In genomic region chr17:42814633-42815399, GRCh38 we compare ENCODE assay signal across 11 cellular contexts. TPM values are rescaled to one million over a fixed set of nuclear protein-coding genes. Genes with fewer than 3 reads are reported as not detected.
DNase-seq lines count a peak whose midpoint lies in the region; ATAC-seq and TF ChIP-seq lines count a peak whose summit lies in the region.
"Had no signal": no experiment of that assay in that cellular context is flagged by ENCODE, and none has a peak within 500 bp of the region (broad histone marks: within the 10 kb centered on the region; RNA-seq: fewer than 3 reads in every experiment).

No MANE protein-coding gene starts in this region.

- in situ Hi-C loops in IMR-90 (cut with MboI; ENCODE audit: low sequenced_read_pairs), result no loop called here
- in situ Hi-C loops in astrocyte of the spinal cord (cut with HindIII; ENCODE audit: low sequenced_read_pairs), result no loop called here

- ATAC-seq in IMR-90 (ENCODE audit: low read depth) (peak; percentile 50), lower lobe of right lung (peak; percentile 86 to 87), HG02840 (IDR thresholded peaks at IDR 0.05; ENCODE audit: low FRiP score, unreplicated experiment) (no peak)

- H2AFZ ChIP-seq in IMR-90 (replicated peaks; ENCODE audit: low read length, poor library complexity), result no peak overlapping the region

- H3K27ac ChIP-seq in IMR-90 (ENCODE audit: insufficient read depth, low read length) (no peak overlapping the region; the same call in 1 of the 2 replicates), lower lobe of right lung (peak overlapping the region; percentile 71)

- no peak overlapping the region for H2BK15ac ChIP-seq in IMR-90 (ENCODE audit: low read depth, low read length)

- peak overlapping the region in 1 of 2 experiments; percentile 24; a peak in 1 of 4 replicates for H4K8ac ChIP-seq in IMR-90 (ENCODE audit: low read depth in 2 of 2, low read length in 2 of 2)

- no peak for TF ChIP-seq RAD21 in IMR-90 (IDR thresholded peaks at IDR 0.05; ENCODE audit: low read length)

- TF ChIP-seq CTCF in BJ (IDR thresholded peaks at IDR 0.05; ENCODE audit: insufficient read depth, low read depth, low read length), result no peak
- TF ChIP-seq CTCF in IMR-90 (conservative IDR thresholded peaks at IDR 0.05; ENCODE audit: low read depth, low read length), result no peak
- no peak for TF ChIP-seq CTCF in astrocyte of the spinal cord (IDR thresholded peaks at IDR 0.05; ENCODE audit: low read depth, low read length)
- no peak for TF ChIP-seq CTCF in lower lobe of right lung (IDR thresholded peaks at IDR 0.05)

- CTCF ChIA-PET in BJ (lab: Yijun Ruan, JAX) (interaction anchor here (0.5 to 1.8 kb wide), 5 partner anchors 9 to 206 kb away, joined by 3 to 7 read pairs (median 3); partner anchors contain the start of genes BECN1, RETREG3 and TUBG1), IMR-90 (lab: Yijun Ruan, JAX) (interaction anchor here (1.0 kb wide), 1 partner anchor 9 kb away, joined by 6 read pairs; the partner anchor contains the start of gene BECN1)

- DNase-seq in BJ (ENCODE audit: low read depth), result peak; percentile 26
- peak; percentile 81 for DNase-seq in IMR-90
- peak; percentile 91 for DNase-seq in astrocyte of the spinal cord (ENCODE audit: low read depth, low spot score)
- no peak for DNase-seq in lower lobe of right lung
- no peak for DNase-seq in stimulated activated CD4-positive, alpha-beta T cell treated with anti-CD3 and anti-CD28 coated beads, Interleukin-2, amount 100 ng/mL, for 24 hours
- no peak for DNase-seq in SW480 (ENCODE audit: low spot score)
- no peak for DNase-seq in NCI-H146 treated with DMSO at 0.1 percent for 48 hours (lab: John Stamatoyannopoulos, UW; ENCODE audit: unreplicated experiment)
- DNase-seq: endodermal cell, NCI-H1048, Peyer's patch had no signal

- H4K20me1 ChIP-seq in IMR-90 (ENCODE audit: insufficient read depth, low read length), result no peaks in the 10 kb centered on the region

- no peak for TF ChIP-seq POLR2A in IMR-90 (IDR thresholded peaks at IDR 0.05; ENCODE audit: low read depth, low read length)

- no peak overlapping the region for H3K4me2 ChIP-seq in IMR-90 (ENCODE audit: low read depth, low read length)

- H3K4me1 ChIP-seq in IMR-90 (ENCODE audit: control insufficient read depth, insufficient read depth, low read length) (no peaks in the 10 kb centered on the region), lower lobe of right lung (no peaks in the 10 kb centered on the region)
- H3K4me1 ChIP-seq: Peyer's patch had no signal

- intact Hi-C loops in IMR-90 (cut with micrococcal nuclease) (no loop called here), lower lobe of right lung (cut with DNase I) (no loop called here)

- H3K9ac ChIP-seq in IMR-90 (ENCODE audit: low read depth, low read length), result no peak overlapping the region

- H3K27me3 ChIP-seq in BJ (ENCODE audit: control insufficient read depth, insufficient read depth, low read length) (no peaks in the 10 kb centered on the region), IMR-90 (ENCODE audit: control insufficient read depth, insufficient read depth, low read length) (no peaks in the 10 kb centered on the region), lower lobe of right lung (ENCODE audit: low read depth) (no peaks in the 10 kb centered on the region)
- H3K27me3 ChIP-seq: Peyer's patch had no signal

- POLR2A ChIA-PET in BJ (lab: Charles Lee), result interaction anchor here (0.9 kb wide), 1 partner anchor 9 kb away, joined by 3 read pairs; the partner anchor contains the start of gene BECN1
- POLR2A ChIA-PET in IMR-90 (lab: Charles Lee; ENCODE audit: unreplicated experiment), result no interaction called here

- no peak overlapping the region for H3K4me3 ChIP-seq in BJ (ENCODE audit: low read depth, low read length)
- H3K4me3 ChIP-seq in IMR-90 (ENCODE audit: insufficient read depth, low read depth, low read length), result no peak overlapping the region
- H3K4me3 ChIP-seq in astrocyte of the spinal cord (ENCODE audit: low read depth, low read length), result no peak overlapping the region
- H3K4me3 ChIP-seq in lower lobe of right lung, result no peak overlapping the region
- H3K4me3 ChIP-seq: Peyer's patch had no signal

- H3K56ac ChIP-seq in IMR-90 (ENCODE audit: extremely low read depth, insufficient read depth, low read length), result no peak overlapping the region

- no peak overlapping the region for H4K5ac ChIP-seq in IMR-90 (ENCODE audit: low read depth, low read length)

- H3K23ac ChIP-seq in IMR-90 (ENCODE audit: low read depth, low read length), result no peak overlapping the region

- no peaks in the 10 kb centered on the region for H3K9me3 ChIP-seq in IMR-90 (ENCODE audit: control insufficient read depth, insufficient read depth, low read length)
- no peaks in the 10 kb centered on the region for H3K9me3 ChIP-seq in lower lobe of right lung
- H3K9me3 ChIP-seq: Peyer's patch had no signal

- no peak overlapping the region for H3K18ac ChIP-seq in IMR-90 (ENCODE audit: low read depth, low read length)

- H3K36me3 ChIP-seq in BJ (ENCODE audit: control insufficient read depth, insufficient read depth, low read length) (peaks cover 28% of the 10 kb centered on the region), IMR-90 (ENCODE audit: control insufficient read depth, insufficient read depth, low read length) (peaks cover 41% of the 10 kb centered on the region), lower lobe of right lung (peaks cover 100% of the 10 kb centered on the region)

- H3K9me1 ChIP-seq in IMR-90 (ENCODE audit: insufficient read depth, low read length), result 0 out of 2 replicates have a peak, but pooled peaks cover 4% of the 10 kb centered on the region

- H2BK20ac ChIP-seq in IMR-90 (ENCODE audit: low read depth, low read length), result no peak overlapping the region

- H2BK120ac ChIP-seq in IMR-90 (ENCODE audit: low read depth, low read length), result no peak overlapping the region

- no peak overlapping the region for H2AK5ac ChIP-seq in IMR-90 (ENCODE audit: low read depth, low read length)

- H4K91ac ChIP-seq in IMR-90 (ENCODE audit: insufficient read depth, low read depth, low read length), result no peak overlapping the region

- H2BK5ac ChIP-seq in IMR-90 (ENCODE audit: low read depth, low read length, poor library complexity, severe bottlenecking), result no peak overlapping the region

- 87% methylated on average over 8 of the region's 8 CpGs; no CpG with 5 or more reads in 1 of the 2 experiments for whole genome bisulfite sequencing in IMR-90 (ENCODE audit: extremely low coverage in 2 of 2, insufficient read length in 1 of 2), 2 experiments

- no peak overlapping the region for H2AK9ac ChIP-seq in IMR-90 (replicated peaks; ENCODE audit: low read depth, low read length, poor library complexity)

- H3K4ac ChIP-seq in IMR-90 (ENCODE audit: low read depth, low read length), result peak overlapping the region; percentile 47; the same call in 1 of the 2 replicates

- no TSS peak for BruUV-seq in IMR-90 (replicated peaks; lab: Mats Ljungman, UMichigan)

- dilution Hi-C loops in IMR-90 (cut with HindIII; ENCODE audit: low sequenced_read_pairs, unreplicated experiment), result no loop called here

- peaks cover 21 to 23% of the 10 kb centered on the region in 2 experiments for H3K79me1 ChIP-seq in IMR-90 (ENCODE audit: low read depth in 1 of 2, low read length in 2 of 2)

- H3K14ac ChIP-seq in IMR-90 (replicated peaks; ENCODE audit: low read depth, low read length), result no peak overlapping the region

TF ChIP-seq in IMR-90, 13 proteins besides CTCF, POLR2A, EP300 and RAD21 (continues in another document):
- TF ChIP-seq NFE2L2 (IDR thresholded peaks at IDR 0.05; ENCODE audit: low read depth, low read length) (no peak), MXI1 (IDR thresholded peaks at IDR 0.05; ENCODE audit: borderline replicate concordance, low read depth, low read length) (no peak), CEBPB (IDR thresholded peaks at IDR 0.05; ENCODE audit: low read depth, low read length) (no peak), FOS (IDR thresholded peaks at IDR 0.05; ENCODE audit: low read depth, low read length) (no peak), RCOR1 (IDR thresholded peaks at IDR 0.05; ENCODE audit: insufficient replicate concordance, low read length) (no peak), MAFK (IDR thresholded peaks at IDR 0.05; ENCODE audit: low read depth, low read length) (no peak), RFX5 (IDR thresholded peaks at IDR 0.05; ENCODE audit: low read depth, low read length) (no peak), BHLHE40 (IDR thresholded peaks at IDR 0.05; ENCODE audit: low read depth, low read length) (no peak)

RNA-seq across cellular contexts. Expression of gene BECN1, which starts 9.3 kb away (rescaled TPM):
- 118 and 126 TPM in 2 replicates for polyA plus RNA-seq in BJ (2011; rRNA removed)
- polyA minus RNA-seq in BJ (2011; rRNA and poly(A)+ RNA removed), result 31.6 and 44.4 TPM in 2 replicates
- 93.9 and 119 TPM in 2 replicates for total RNA-seq in IMR-90 (2012; rRNA removed)
- 73.1 and 84.0 TPM in 2 replicates for polyA plus RNA-seq in IMR-90 (2012; rRNA removed)
- polyA plus RNA-seq in IMR-90 (2012; cell fraction: cytosol; rRNA removed), result 26.2 and 35.4 TPM in 2 replicates
- 31.7 and 64.5 TPM in 2 replicates for polyA plus RNA-seq in IMR-90 (2012; cell fraction: nucleus; rRNA removed; ENCODE audit: low replicate concordance)
- 65.3 TPM for total RNA-seq in lower lobe of right lung

RNA-seq across cellular contexts. Expression of gene CNTD1, which starts 16.2 kb away (rescaled TPM):
- polyA plus RNA-seq in BJ (2011; rRNA removed) (0.29 and 0.45 TPM in 2 replicates), IMR-90 (2012; rRNA removed) (not detected in 2 replicates)
- not detected in 2 replicates for polyA minus RNA-seq in BJ (2011; rRNA and poly(A)+ RNA removed)
- total RNA-seq in IMR-90 (2012; rRNA removed) (not detected in 2 replicates), lower lobe of right lung (1.6 TPM)
- polyA plus RNA-seq in IMR-90 (2012; cell fraction: cytosol; rRNA removed), result not detected in 2 replicates
- polyA plus RNA-seq in IMR-90 (2012; cell fraction: nucleus; rRNA removed; ENCODE audit: low replicate concordance), result not detected in 2 replicates
- total RNA-seq: endodermal cell, Peyer's patch had no signal

RNA-seq across cellular contexts. Expression of gene COA3, which starts 16.3 kb away (rescaled TPM):
- 82.8 and 91.9 TPM in 2 replicates for polyA plus RNA-seq in BJ (2011; rRNA removed)
- 28.9 and 32.5 TPM in 2 replicates for polyA minus RNA-seq in BJ (2011; rRNA and poly(A)+ RNA removed)
- total RNA-seq in IMR-90 (2012; rRNA removed), result 50.5 and 78.1 TPM in 2 replicates
- polyA plus RNA-seq in IMR-90 (2012; rRNA removed), result 66.8 and 75.9 TPM in 2 replicates
- polyA plus RNA-seq in IMR-90 (2012; cell fraction: cytosol; rRNA removed), result 98.0 and 195 TPM in 2 replicates
- polyA plus RNA-seq in IMR-90 (2012; cell fraction: nucleus; rRNA removed; ENCODE audit: low replicate concordance), result 20.9 and 24.9 TPM in 2 replicates
- total RNA-seq in lower lobe of right lung, result 54.5 TPM

RNA-seq across cellular contexts. Expression of gene PSME3, which starts 18.4 kb away (rescaled TPM):
- polyA plus RNA-seq in BJ (2011; rRNA removed) (65.7 and 101 TPM in 2 replicates), IMR-90 (2012; rRNA removed) (89.4 and 100 TPM in 2 replicates)
- 27.3 and 27.6 TPM in 2 replicates for polyA minus RNA-seq in BJ (2011; rRNA and poly(A)+ RNA removed)
- total RNA-seq in IMR-90 (2012; rRNA removed) (72.4 and 92.2 TPM in 2 replicates), lower lobe of right lung (81.6 TPM)
- 47.7 and 75.9 TPM in 2 replicates for polyA plus RNA-seq in IMR-90 (2012; cell fraction: cytosol; rRNA removed)
- polyA plus RNA-seq in IMR-90 (2012; cell fraction: nucleus; rRNA removed; ENCODE audit: low replicate concordance), result 17.6 and 50.1 TPM in 2 replicates

RNA-seq across cellular contexts. Expression of gene AOC2, which starts 29.6 kb away (rescaled TPM):
- polyA plus RNA-seq in BJ (2011; rRNA removed) (0.37 and 0.43 TPM in 2 replicates), IMR-90 (2012; rRNA removed) (0.34 and 0.41 TPM in 2 replicates)
- 0.57 and 1.1 TPM in 2 replicates for polyA minus RNA-seq in BJ (2011; rRNA and poly(A)+ RNA removed)
- total RNA-seq in IMR-90 (2012; rRNA removed) (0.28 and 0.36 TPM in 2 replicates), lower lobe of right lung (2.1 TPM)
- polyA plus RNA-seq in IMR-90 (2012; cell fraction: cytosol; rRNA removed), result 0.24 and 0.25 TPM in 2 replicates
- 2.1 and 2.2 TPM in 2 replicates for polyA plus RNA-seq in IMR-90 (2012; cell fraction: nucleus; rRNA removed; ENCODE audit: low replicate concordance)

Comparison
In these comparisons a context has a peak if more than half of its experiments do, and no peak if none do; other contexts are left out.
1. DNase-seq: peak in BJ (single experiment), IMR-90 (single experiment) and astrocyte of the spinal cord (single experiment); none in lower lobe of right lung (single experiment), stimulated activated CD4-positive, alpha-beta T cell treated with anti-CD3 and anti-CD28 coated beads, Interleukin-2, amount 100 ng/mL, for 24 hours (0 of 2), SW480 (single experiment) and NCI-H146 treated with DMSO at 0.1 percent for 48 hours (single experiment).